12 cellular contexts compared by ENCODE assay signal in the genomic region with DNA sequence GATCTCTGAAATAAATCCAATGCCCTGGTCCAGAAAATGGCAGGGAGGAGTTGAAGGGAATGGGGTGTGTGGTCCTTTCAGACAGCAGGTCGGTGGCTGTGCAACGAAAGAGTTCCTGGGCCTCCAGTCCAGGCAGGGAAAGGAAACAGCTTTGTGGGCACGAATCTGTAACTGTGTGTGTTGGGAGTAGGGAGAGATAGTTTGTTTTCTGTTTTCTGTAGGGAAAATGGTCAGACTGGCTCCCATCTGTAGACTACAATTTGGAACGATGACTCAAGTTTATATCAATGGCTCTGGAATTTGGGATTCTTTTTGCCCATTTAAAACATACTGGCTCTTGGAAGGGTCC. TPM values are rescaled to one million over a fixed set of nuclear protein-coding genes. Genes with fewer than 3 reads are reported as not detected.
DNase-seq lines count a peak whose midpoint lies in the region; ATAC-seq and TF ChIP-seq lines count a peak whose summit lies in the region.
"Had no signal": no experiment of that assay in that cellular context is flagged by ENCODE, and none has a peak within 500 bp of the region (broad histone marks: within the 10 kb centered on the region; RNA-seq: fewer than 3 reads in every experiment).

No MANE protein-coding gene starts in this region.

- TF ChIP-seq CTCF in HEK293 (tag by site-specific recombination; IDR thresholded peaks at IDR 0.05) (no peak), chondrocyte (IDR thresholded peaks at IDR 0.05) (no peak), prostate gland (IDR thresholded peaks at IDR 0.05) (no peak), thyroid gland (IDR thresholded peaks at IDR 0.05) (no peak)

- H3K4me3 ChIP-seq in CD4-positive, CD25-positive, alpha-beta regulatory T cell (ENCODE audit: low read depth, low read length), result no peak overlapping the region
- H3K4me3 ChIP-seq in HEK293 (ENCODE audit: low read depth, low read length), result peak overlapping the region; percentile 76
- peak overlapping the region; percentile 61 to 80 for H3K4me3 ChIP-seq in prostate gland
- no peak overlapping the region for H3K4me3 ChIP-seq in thyroid gland (replicated peaks in 1 of 3)

- H3K4me1 ChIP-seq in CD4-positive, CD25-positive, alpha-beta regulatory T cell (ENCODE audit: control insufficient read depth, insufficient read depth, low read length, poor library complexity, severe bottlenecking), result peaks cover 56% of the 10 kb centered on the region
- H3K4me1 ChIP-seq in HEK293 (ENCODE audit: control insufficient read depth, insufficient read depth, low read length), result peaks cover 7% of the 10 kb centered on the region; the same call in 1 of the 2 replicates
- H3K4me1 ChIP-seq in prostate gland (replicated peaks), result no peaks in the 10 kb centered on the region
- H3K4me1 ChIP-seq in thyroid gland, result peaks cover 6 to 32% of the 10 kb centered on the region in 2 donors

- peaks cover 54% of the 10 kb centered on the region for H3K27me3 ChIP-seq in CD4-positive, CD25-positive, alpha-beta regulatory T cell (ENCODE audit: control insufficient read depth, insufficient read depth, low read length)
- H3K27me3 ChIP-seq in prostate gland (replicated peaks; ENCODE audit: insufficient read depth) (no peaks in the 10 kb centered on the region), thyroid gland (peaks cover 91% of the 10 kb centered on the region)

- H3K27ac ChIP-seq in CD4-positive, CD25-positive, alpha-beta regulatory T cell (ENCODE audit: insufficient read depth, low read length, poor library complexity, severe bottlenecking), result no peak overlapping the region
- H3K27ac ChIP-seq in HEK293 (ENCODE audit: extremely low read depth, low read depth, low read length), result peak overlapping the region; percentile 100
- H3K27ac ChIP-seq in prostate gland, result peak overlapping the region; percentile 96
- no peak overlapping the region for H3K27ac ChIP-seq in thyroid gland

- DNase-seq in CD4-positive, CD25-positive, alpha-beta regulatory T cell, result no peak
- peak; percentile 4 for DNase-seq in chondrocyte (ENCODE audit: low spot score)
- no peak for DNase-seq in prostate gland (ENCODE audit: low spot score)
- DNase-seq in thyroid gland, result no peak
- DNase-seq in effector CD8-positive, alpha-beta T cell (lab: John Stamatoyannopoulos, UW), result no peak
- DNase-seq: NCI-H2107, RPMI8226 had no signal

- peaks cover 10 to 56% (median 18%) of the 10 kb centered on the region in 4 donors for H3K4me1 Mint-ChIP-seq in CD4-positive, CD25-positive, alpha-beta regulatory T cell
- H3K4me1 Mint-ChIP-seq in chondrocyte (ENCODE audit: low read depth), result peaks cover 14% of the 10 kb centered on the region

- H3K36me3 ChIP-seq in CD4-positive, CD25-positive, alpha-beta regulatory T cell (ENCODE audit: control insufficient read depth, insufficient read depth, low read length), result no peaks in the 10 kb centered on the region
- peaks cover 20 to 46% of the 10 kb centered on the region in 2 experiments for H3K36me3 ChIP-seq in HEK293 (ENCODE audit: control insufficient read depth in 2 of 2, insufficient read depth in 1 of 2, low read length in 2 of 2)
- H3K36me3 ChIP-seq in prostate gland, result no peaks in the 10 kb centered on the region
- H3K36me3 ChIP-seq in thyroid gland, result no peaks in the 10 kb centered on the region

- WGBS in prostate gland, result 11% methylated on average over 4 of the region's 4 CpGs
- WGBS in thyroid gland, 2 donors, result 28 to 36% methylated on average over 4 of the region's 4 CpGs

- CTCF ChIA-PET in HEK293 (lab: Yijun Ruan, JAX), result interaction anchor here (0.6 to 1.6 kb wide), 6 partner anchors 15 to 1312 kb away, joined by 3 to 5 read pairs (median 4); no protein-coding TSS in a partner anchor

- no peak overlapping the region for H3K27ac Mint-ChIP-seq in CD4-positive, CD25-positive, alpha-beta regulatory T cell
- H3K27ac Mint-ChIP-seq in chondrocyte (ENCODE audit: unreplicated experiment), result no peak overlapping the region
- H3K27ac Mint-ChIP-seq: WTC11 had no signal

- no peak for ATAC-seq in CD4-positive, CD25-positive, alpha-beta regulatory T cell (ENCODE audit: low read depth in 2 of 2)
- no peak for ATAC-seq in GM19463 (IDR thresholded peaks at IDR 0.05; ENCODE audit: unreplicated experiment)
- ATAC-seq in HG02798 (IDR thresholded peaks at IDR 0.05; ENCODE audit: poor library complexity, unreplicated experiment), result no peak
- ATAC-seq: WTC11 had no signal

- peaks cover 0 to 15% (median 0%) of the 10 kb centered on the region in 7 donors for H3K9me3 Mint-ChIP-seq in CD4-positive, CD25-positive, alpha-beta regulatory T cell
- H3K9me3 Mint-ChIP-seq in chondrocyte (ENCODE audit: low read depth), result no peaks in the 10 kb centered on the region
- H3K9me3 Mint-ChIP-seq: WTC11 had no signal

- no peaks in the 10 kb centered on the region for H3K36me3 Mint-ChIP-seq in CD4-positive, CD25-positive, alpha-beta regulatory T cell
- H3K36me3 Mint-ChIP-seq in chondrocyte (ENCODE audit: low read depth), result peaks cover 5% of the 10 kb centered on the region

- TF ChIP-seq POLR2A in prostate gland (IDR thresholded peaks at IDR 0.05) (no peak), thyroid gland (IDR thresholded peaks at IDR 0.05) (no peak)

- intact Hi-C loops in prostate gland (cut with DNase I) (loop anchor here (5.0 kb wide), 1 partner anchor 966 kb away; a partner anchor contains a TSS), thyroid gland (cut with DNase I) (loop anchor here (10.0 kb wide), 1 partner anchor 1313 kb away; no protein-coding TSS in a partner anchor)

- H3K4me3 Mint-ChIP-seq in CD4-positive, CD25-positive, alpha-beta regulatory T cell, result peak overlapping the region; percentile 8 to 37 (median 22)
- H3K4me3 Mint-ChIP-seq in chondrocyte (ENCODE audit: unreplicated experiment), result no peak overlapping the region

- no peaks in the 10 kb centered on the region for H3K9me3 ChIP-seq in CD4-positive, CD25-positive, alpha-beta regulatory T cell (ENCODE audit: control insufficient read depth in 2 of 2, low read length in 2 of 2)
- H3K9me3 ChIP-seq in HEK293 (ENCODE audit: control insufficient read depth, insufficient read depth, low read depth, low read length), result no peaks in the 10 kb centered on the region
- H3K9me3 ChIP-seq in prostate gland, result no peaks in the 10 kb centered on the region
- no peaks in the 10 kb centered on the region for H3K9me3 ChIP-seq in thyroid gland

- H3K27me3 Mint-ChIP-seq in CD4-positive, CD25-positive, alpha-beta regulatory T cell, result peaks cover 91% of the 10 kb centered on the region
- H3K27me3 Mint-ChIP-seq in chondrocyte (ENCODE audit: low read depth), result peaks cover 76% of the 10 kb centered on the region

- POLR2A ChIA-PET in HEK293 (lab: Yijun Ruan, JAX), result interaction anchor here (1.4 to 11.2 kb wide), 8 partner anchors 11 to 1312 kb away, joined by 4 to 237 read pairs (median 18); a partner anchor contains a TSS

TF ChIP-seq in HEK293, 187 proteins besides CTCF, POLR2A, EP300 and RAD21:
- TF ChIP-seq ZNF391 (tag by site-specific recombination; IDR thresholded peaks at IDR 0.05; ENCODE audit: borderline replicate concordance, low read depth), result no peak
- TF ChIP-seq PRDM1 (tag by site-specific recombination; IDR thresholded peaks at IDR 0.05), result peak; percentile 81

RNA-seq across cellular contexts. Expression of a gene that starts 2.6 kb away (rescaled TPM):
- total RNA-seq in CD4-positive, CD25-positive, alpha-beta regulatory T cell, result 1.1 TPM
- under 1 TPM in 1 of 4 donors, not detected in 3; 0.20 TPM for polyA plus RNA-seq in CD4-positive, CD25-positive, alpha-beta regulatory T cell
- total RNA-seq in chondrocyte (not detected in 3 replicates), prostate gland (10 to 100 TPM; 14.7 to 57.0 TPM), thyroid gland (1 to 10 TPM in 1 of 4 donors, under 1 TPM in 2, not detected in 1; 0.63 to 1.9 (median 0.67) TPM)
- total RNA-seq: WTC11 had no signal
- polyA plus RNA-seq: neural cell had no signal

RNA-seq across cellular contexts. Expression of a gene that starts 6.2 kb away (rescaled TPM):
- 0.35 TPM for total RNA-seq in CD4-positive, CD25-positive, alpha-beta regulatory T cell
- not detected for polyA plus RNA-seq in CD4-positive, CD25-positive, alpha-beta regulatory T cell
- total RNA-seq in chondrocyte, result 0.12 to 0.21 TPM in 2 of 3 replicates, not detected in the other
- total RNA-seq in prostate gland, result 10 to 100 TPM; 25.8 to 65.6 TPM
- 1 to 10 TPM in 1 of 4 donors, not detected in 3; 4.0 TPM for total RNA-seq in thyroid gland
- polyA plus RNA-seq: neural cell had no signal

RNA-seq across cellular contexts. Expression of a gene that starts 11.4 kb away (rescaled TPM):
- not detected for total RNA-seq in CD4-positive, CD25-positive, alpha-beta regulatory T cell
- polyA plus RNA-seq in CD4-positive, CD25-positive, alpha-beta regulatory T cell, result not detected
- total RNA-seq in chondrocyte (not detected in 3 replicates), prostate gland (1 to 10 TPM; 2.2 to 4.6 TPM), thyroid gland (1 to 10 TPM in 1 of 4 donors, under 1 TPM in 3; 0.34 to 2.1 (median 0.74) TPM)
- total RNA-seq: WTC11 had no signal
- polyA plus RNA-seq: neural cell had no signal

RNA-seq across cellular contexts. Expression of a gene that starts 15.5 kb away (rescaled TPM):
- total RNA-seq in CD4-positive, CD25-positive, alpha-beta regulatory T cell, result not detected
- under 1 TPM in 1 of 4 donors, not detected in 3; 0.13 TPM for polyA plus RNA-seq in CD4-positive, CD25-positive, alpha-beta regulatory T cell
- total RNA-seq in chondrocyte, result 9.3 to 12.1 TPM in 2 of 3 replicates, not detected in the other
- 1 to 10 TPM; 2.8 to 3.1 TPM for total RNA-seq in prostate gland
- total RNA-seq in thyroid gland, result 1 to 10 TPM in 3 of 4 donors, under 1 TPM in 1; 0.94 to 6.1 (median 1.9) TPM
- total RNA-seq: WTC11 had no signal
- polyA plus RNA-seq: neural cell had no signal

RNA-seq across cellular contexts. Expression of a gene that starts 17.1 kb away (rescaled TPM):
- total RNA-seq in CD4-positive, CD25-positive, alpha-beta regulatory T cell, result not detected
- not detected for polyA plus RNA-seq in CD4-positive, CD25-positive, alpha-beta regulatory T cell
- total RNA-seq in chondrocyte (not detected in 3 replicates), prostate gland (1 to 10 TPM; 8.5 to 9.8 TPM), thyroid gland (not detected)
- total RNA-seq: WTC11 had no signal
- polyA plus RNA-seq: neural cell had no signal

Comparison
In these comparisons a context has a peak if more than half of its experiments do, and no peak if none do; other contexts are left out.
1. H3K27ac ChIP-seq: peak in HEK293 (single experiment) and prostate gland (2 of 2); none in CD4-positive, CD25-positive, alpha-beta regulatory T cell (single experiment) and thyroid gland (0 of 3).
2. H3K4me3 ChIP-seq: peak in HEK293 (single experiment) and prostate gland (2 of 2); none in CD4-positive, CD25-positive, alpha-beta regulatory T cell (single experiment) and thyroid gland (0 of 3).
3. RNA of a gene that starts 6.2 kb away (total RNA-seq): 25.8 to 65.6 TPM in prostate gland; 0.35 TPM in CD4-positive, CD25-positive, alpha-beta regulatory T cell (single experiment), 4.0 TPM in thyroid gland and 0.12 to 0.21 TPM in chondrocyte; every median in the first group is over 4 times any median in the second.